15 cellular contexts compared by ENCODE assay signal in genomic region chr6:110265273-110265672, GRCh38.
A peak's percentile ranks its signal among the peaks of the same experiment; 100 is the strongest.
DNase-seq lines count a peak whose midpoint lies in the region; ATAC-seq and TF ChIP-seq lines count a peak whose summit lies in the region.
"Had no signal": no experiment of that assay in that cellular context is flagged by ENCODE, and none has a peak within 500 bp of the region (broad histone marks: within the 10 kb centered on the region; RNA-seq: fewer than 3 reads in every experiment).

No MANE protein-coding gene starts in this region.

- H3K4me3 ChIP-seq in GM06990 (replicated peaks; ENCODE audit: low read depth, low read length): no peak overlapping the region
- H3K4me3 ChIP-seq: HAP-1 had no signal

- in situ Hi-C loops in GM13977 (cut with MboI; ENCODE audit: low pct_unique_long_range_greater_than_20kb, low sequenced_read_pairs, unreplicated experiment): no loop called here

- TF ChIP-seq CTCF in GM06990 (IDR thresholded peaks at IDR 0.05; ENCODE audit: insufficient read depth, low read length, poor library complexity, severe bottlenecking) (no peak), GM13977 (IDR thresholded peaks at IDR 0.05; ENCODE audit: extremely low read depth, insufficient read depth, missing control alignments) (no peak)

- peak; percentile 10 for DNase-seq in GM06990 (ENCODE audit: extremely low read depth, insufficient read length)
- DNase-seq in GM13977 (ENCODE audit: low spot score): peak; percentile 8
- no peak for DNase-seq in NCI-H2227 (lab: John Stamatoyannopoulos, UW; ENCODE audit: unreplicated experiment)
- no peak for DNase-seq in kidney glomerular epithelial cell (lab: John Stamatoyannopoulos, UW)
- DNase-seq: CD8-positive, alpha-beta T cell; COR-L47; DMS153; DND-41; GDM1; KG1 had no signal

- ATAC-seq in GM21529 (IDR thresholded peaks at IDR 0.05; ENCODE audit: unreplicated experiment) (peak; percentile 51), HG03520 (IDR thresholded peaks at IDR 0.05; ENCODE audit: unreplicated experiment) (peak; percentile 55), HG03039 (IDR thresholded peaks at IDR 0.05; ENCODE audit: unreplicated experiment) (no peak), HG03097 (IDR thresholded peaks at IDR 0.05; ENCODE audit: low FRiP score, unreplicated experiment) (no peak)
- ATAC-seq: CD8-positive, alpha-beta T cell had no signal

- no peaks in the 10 kb centered on the region for H3K27me3 ChIP-seq in GM06990 (replicated peaks; ENCODE audit: control insufficient read depth, insufficient read depth, low read length)

- no peaks in the 10 kb centered on the region for H3K36me3 ChIP-seq in GM06990 (ENCODE audit: control insufficient read depth, insufficient read depth, low read length)
- H3K36me3 ChIP-seq: HAP-1 had no signal

Comparison
In these comparisons a context has a peak if more than half of its experiments do, and no peak if none do; other contexts are left out.
1. DNase-seq: peak in GM06990 (single experiment) and GM13977 (single experiment); none in NCI-H2227 (single experiment) and kidney glomerular epithelial cell (single experiment).
2. ATAC-seq: peak in GM21529 (single experiment) and HG03520 (single experiment); none in HG03039 (single experiment) and HG03097 (single experiment).